ENCODE assay signal across 8 cellular contexts in the genomic region with DNA sequence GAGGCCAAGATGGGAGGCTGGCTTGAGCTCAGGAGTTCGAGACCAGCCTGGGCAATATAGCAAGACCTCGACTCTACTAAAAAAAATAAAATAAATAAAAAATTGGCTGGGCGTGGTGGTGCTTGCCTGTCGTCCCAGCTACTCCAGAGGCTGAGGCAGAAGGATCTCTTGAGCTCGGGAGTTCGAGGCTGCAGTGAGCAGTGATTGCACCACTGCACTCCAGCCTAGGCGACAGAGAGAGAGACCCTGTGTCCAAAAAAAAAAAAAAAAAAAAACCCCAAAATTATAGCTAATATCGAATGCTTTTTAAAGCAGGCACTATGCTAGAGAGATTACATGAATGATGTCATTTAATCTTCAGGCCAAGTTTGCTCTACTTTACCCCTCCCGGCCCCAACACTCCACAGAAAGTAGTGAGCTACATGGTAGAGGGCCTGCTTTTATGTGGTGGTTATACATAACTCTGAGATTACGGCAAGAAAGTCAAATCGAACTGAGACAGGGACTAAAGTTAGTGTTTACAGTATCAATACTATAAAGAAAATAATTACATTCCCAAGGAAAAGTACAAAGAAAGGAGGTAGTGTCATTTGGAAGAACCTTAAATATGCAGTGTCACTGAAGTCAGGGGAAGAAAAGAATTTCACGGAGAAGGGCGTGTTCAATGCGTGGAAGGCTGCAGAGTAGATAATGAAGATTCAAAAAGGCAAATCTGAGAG. TPM values are rescaled to one million over a fixed set of nuclear protein-coding genes. Genes with fewer than 3 reads are reported as not detected.
DNase-seq lines count a peak whose midpoint lies in the region; ATAC-seq and TF ChIP-seq lines count a peak whose summit lies in the region.

No MANE protein-coding gene starts in this region.

- H3K27ac Mint-ChIP-seq in activated T-helper 17 cell treated with anti-CD3 and anti-CD28 coated beads, Interleukin-2, amount 50 U/mL, for 72 hours, result peak overlapping the region; percentile 94
- H3K27ac Mint-ChIP-seq in immature natural killer cell, result peak overlapping the region; percentile 97 to 99 (median 99)

- no peak for TF ChIP-seq EP300 in suprapubic skin (IDR thresholded peaks at IDR 0.05)

- no peaks in the 10 kb centered on the region for H3K27me3 ChIP-seq in suprapubic skin

- TF ChIP-seq POLR2A in suprapubic skin (IDR thresholded peaks at IDR 0.05), result no peak

- TF ChIP-seq CTCF in suprapubic skin (IDR thresholded peaks at IDR 0.05), result no peak
- no peak for TF ChIP-seq CTCF in GM20000 (IDR thresholded peaks at IDR 0.05; ENCODE audit: extremely low read depth, missing control alignments)

- H3K4me1 ChIP-seq in suprapubic skin, result peaks cover 34% of the 10 kb centered on the region

- H3K36me3 ChIP-seq in suprapubic skin, result peaks cover 3% of the 10 kb centered on the region

- peaks cover 48% of the 10 kb centered on the region for H3K4me1 Mint-ChIP-seq in activated T-helper 17 cell treated with anti-CD3 and anti-CD28 coated beads, Interleukin-2, amount 50 U/mL, for 72 hours
- peaks cover 73 to 85% of the 10 kb centered on the region in 2 donors for H3K4me1 Mint-ChIP-seq in immature natural killer cell

- no peaks in the 10 kb centered on the region for H3K9me3 ChIP-seq in suprapubic skin

- peak overlapping the region; percentile 88 for H3K27ac ChIP-seq in suprapubic skin

- ATAC-seq in activated T-helper 17 cell treated with anti-CD3 and anti-CD28 coated beads, Interleukin-2, amount 50 U/mL, for 72 hours (replicated peaks), result no peak
- ATAC-seq in HG02610 (IDR thresholded peaks at IDR 0.05; ENCODE audit: unreplicated experiment) (no peak), esophagus mucosa (no peak)

- no peaks in the 10 kb centered on the region for H3K9me3 Mint-ChIP-seq in activated T-helper 17 cell treated with anti-CD3 and anti-CD28 coated beads, Interleukin-2, amount 50 U/mL, for 72 hours
- no peaks in the 10 kb centered on the region for H3K9me3 Mint-ChIP-seq in immature natural killer cell

- peaks cover 63% of the 10 kb centered on the region for H3K36me3 Mint-ChIP-seq in activated T-helper 17 cell treated with anti-CD3 and anti-CD28 coated beads, Interleukin-2, amount 50 U/mL, for 72 hours (ENCODE audit: low read depth)
- H3K36me3 Mint-ChIP-seq in immature natural killer cell, result peaks cover 3 to 9% (median 8%) of the 10 kb centered on the region in 3 donors

- H3K27me3 Mint-ChIP-seq in activated T-helper 17 cell treated with anti-CD3 and anti-CD28 coated beads, Interleukin-2, amount 50 U/mL, for 72 hours, result no peaks in the 10 kb centered on the region
- H3K27me3 Mint-ChIP-seq in immature natural killer cell (ENCODE audit: low read depth in 3 of 3), result peaks cover 9 to 21% (median 20%) of the 10 kb centered on the region in 3 donors

- DNase-seq in activated CD4-positive, alpha-beta T cell treated with anti-CD3 and anti-CD28 coated beads for 48 hours, result peak; percentile 35
- no peak for DNase-seq in activated CD4-positive, alpha-beta T cell treated with anti-CD3 and anti-CD28 coated beads for 1 hour
- DNase-seq in immature natural killer cell (peak in 1 of 3 donors; percentile 5), suprapubic skin (ENCODE audit: low spot score in 2 of 2) (no peak), GM20000 (ENCODE audit: low spot score) (no peak)

- 37% methylated on average over 14 of the region's 14 CpGs for WGBS in suprapubic skin

- peak overlapping the region; percentile 84 for H3K4me3 ChIP-seq in suprapubic skin

- peak overlapping the region; percentile 82 for H3K4me3 Mint-ChIP-seq in activated T-helper 17 cell treated with anti-CD3 and anti-CD28 coated beads, Interleukin-2, amount 50 U/mL, for 72 hours
- H3K4me3 Mint-ChIP-seq in immature natural killer cell, result peak overlapping the region; percentile 96 to 98 (median 97)

RNA-seq across cellular contexts. Expression of a gene that starts 1.1 kb away (rescaled TPM):
- 100 to 1,000 TPM in 1 of 2 donors, 10 to 100 TPM in 1; 91.4 to 112 TPM for total RNA-seq in activated T-helper 17 cell treated with anti-CD3 and anti-CD28 coated beads, Interleukin-2, amount 50 U/mL, for 72 hours
- polyA plus RNA-seq in immature natural killer cell, result 100 to 1,000 TPM in 2 of 3 donors, 10 to 100 TPM in 1; 98.9 to 139 (median 113) TPM
- total RNA-seq in suprapubic skin (10 to 100 TPM; 39.8 to 81.3 (median 52.7) TPM), esophagus mucosa (23.4 TPM)
